In the genomic region with DNA sequence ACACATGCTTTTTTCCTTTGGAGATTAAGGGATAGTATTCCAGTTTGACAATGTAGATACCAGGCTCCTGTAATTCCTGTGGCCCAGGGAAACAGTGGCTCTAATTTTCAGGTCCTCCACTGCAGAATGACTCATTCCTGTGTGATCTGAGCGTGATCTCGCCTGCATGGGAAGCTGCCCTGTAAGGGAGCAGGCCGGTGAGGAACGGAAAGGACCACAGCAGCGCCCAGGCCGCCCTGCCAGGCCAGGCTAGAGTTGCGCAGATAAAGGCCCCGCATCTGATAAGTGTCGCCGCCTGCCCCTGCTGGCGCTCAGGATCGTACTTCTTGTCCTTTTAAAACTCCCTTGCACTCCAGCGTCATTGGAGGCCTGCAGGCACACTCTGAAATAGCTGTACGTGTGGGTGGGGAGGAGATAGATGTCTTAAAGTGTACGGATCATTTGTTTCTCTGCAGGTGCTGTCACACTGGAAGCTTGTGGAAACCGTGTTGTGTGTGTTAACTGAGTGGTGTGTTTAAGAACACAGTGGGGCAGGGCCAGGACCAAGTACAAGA, we compare ENCODE assay signal across 9 cellular contexts.
DNase-seq lines count a peak whose midpoint lies in the region; ATAC-seq and TF ChIP-seq lines count a peak whose summit lies in the region.
"Had no signal": no experiment of that assay in that cellular context is flagged by ENCODE, and none has a peak within 500 bp of the region (broad histone marks: within the 10 kb centered on the region; RNA-seq: fewer than 3 reads in every experiment).

No MANE protein-coding gene starts in this region.

- H2AK5ac ChIP-seq in neuronal stem cell (ENCODE audit: low read depth, low read length), result no peak overlapping the region

- DNase-seq in AG20443 (ENCODE audit: low spot score) (peak; percentile 49), SJSA1 (ENCODE audit: low read depth in 1 of 2, low spot score in 2 of 2) (peak; percentile 82 to 89), fibroblast of lung (ENCODE audit: low read depth in 2 of 2) (peak; percentile 75 to 96), neuronal stem cell (ENCODE audit: low spot score) (no peak), left colon (no peak)
- DNase-seq: NCI-H526 treated with DMSO at 0.1 percent for 48 hours had no signal

- peaks cover 34% of the 10 kb centered on the region for H3K36me3 ChIP-seq in SJSA1
- peaks cover 37% of the 10 kb centered on the region for H3K36me3 ChIP-seq in fibroblast of lung (ENCODE audit: control insufficient read depth, insufficient read depth, low read length)
- no peaks in the 10 kb centered on the region for H3K36me3 ChIP-seq in neuronal stem cell (replicated peaks in 1 of 2; ENCODE audit: control insufficient read depth in 2 of 2, insufficient read depth in 2 of 2, low read length in 2 of 2)

- no peaks in the 10 kb centered on the region for H4K20me1 ChIP-seq in fibroblast of lung (ENCODE audit: control insufficient read depth, extremely low read depth, insufficient read depth, low read length)

- H3K4me2 ChIP-seq in fibroblast of lung (ENCODE audit: extremely low read depth, insufficient read depth, low read length) (no peak overlapping the region), neuronal stem cell (ENCODE audit: insufficient read depth, low read length, poor library complexity, severe bottlenecking) (no peak overlapping the region)

- TF ChIP-seq CTCF in fibroblast of lung (conservative IDR thresholded peaks at IDR 0.05 in 1 of 2, IDR thresholded peaks at IDR 0.05 in 1 of 2; ENCODE audit: low read depth in 1 of 2, low read length in 2 of 2), result no peak

- no peak overlapping the region for H3K14ac ChIP-seq in neuronal stem cell (ENCODE audit: low read length)

- H3K23ac ChIP-seq in neuronal stem cell (ENCODE audit: low read depth, low read length, poor library complexity), result no peak overlapping the region

- no peaks in the 10 kb centered on the region for H3K27me3 ChIP-seq in SJSA1 (replicated peaks)
- H3K27me3 ChIP-seq in fibroblast of lung (ENCODE audit: control insufficient read depth, insufficient read depth, low read length), result no peaks in the 10 kb centered on the region
- H3K27me3 ChIP-seq in neuronal stem cell (ENCODE audit: control insufficient read depth in 3 of 3, insufficient read depth in 3 of 3, low read depth in 1 of 3, low read length in 3 of 3), result no peaks in the 10 kb centered on the region

- no peak overlapping the region for H2BK12ac ChIP-seq in neuronal stem cell (ENCODE audit: low read length)

- H3K4me1 ChIP-seq in SJSA1 (replicated peaks), result peaks cover 73% of the 10 kb centered on the region
- H3K4me1 ChIP-seq in fibroblast of lung (ENCODE audit: control insufficient read depth, extremely low read depth, insufficient read depth, low read length), result peaks cover 37% of the 10 kb centered on the region
- peaks cover 5 to 15% of the 10 kb centered on the region in 2 donors for H3K4me1 ChIP-seq in neuronal stem cell (ENCODE audit: control insufficient read depth in 2 of 2, insufficient read depth in 1 of 2, low read depth in 1 of 2, low read length in 2 of 2)

- H3K9ac ChIP-seq in fibroblast of lung (ENCODE audit: insufficient read depth, low read length) (no peak overlapping the region), neuronal stem cell (ENCODE audit: low read depth, low read length, poor library complexity) (no peak overlapping the region)

- intact Hi-C loops in left colon (cut with DNase I, micrococcal nuclease), result no loop called here

- no CpG with 5 or more reads among the region's 16 CpGs for WGBS in neuronal stem cell (ENCODE audit: extremely low coverage in 2 of 2, insufficient read length in 2 of 2, insufficient replicate concordance in 1 of 2), 2 donors

- no peak overlapping the region for H4K8ac ChIP-seq in neuronal stem cell (ENCODE audit: low read depth, low read length)

- H2BK15ac ChIP-seq in neuronal stem cell (ENCODE audit: low read length), result no peak overlapping the region

- no peak for TF ChIP-seq POLR2A in GM18505 (IDR thresholded peaks at IDR 0.05; ENCODE audit: borderline replicate concordance, extremely low read depth, insufficient read depth, insufficient read length)

- ATAC-seq in GM18505 (IDR thresholded peaks at IDR 0.05; ENCODE audit: unreplicated experiment), result no peak
- ATAC-seq in left colon, result no peak
- ATAC-seq in HG03469 (IDR thresholded peaks at IDR 0.05; ENCODE audit: unreplicated experiment), result no peak
- no peak for ATAC-seq in GM19351 (IDR thresholded peaks at IDR 0.05; ENCODE audit: unreplicated experiment)

- peak overlapping the region; percentile 91 for H3K27ac ChIP-seq in SJSA1
- H3K27ac ChIP-seq in fibroblast of lung (ENCODE audit: insufficient read depth, low read length), result peak overlapping the region; percentile 96
- H3K27ac ChIP-seq in neuronal stem cell (replicated peaks; ENCODE audit: low read length), result no peak overlapping the region

- H3K79me1 ChIP-seq in neuronal stem cell (ENCODE audit: low read depth, low read length), result peaks cover 3% of the 10 kb centered on the region

- peaks cover 43% of the 10 kb centered on the region for H3K79me2 ChIP-seq in fibroblast of lung (ENCODE audit: control insufficient read depth, insufficient read depth, low read length)

- peak overlapping the region; percentile 44 for H3K18ac ChIP-seq in neuronal stem cell (ENCODE audit: low read length)

- no peak overlapping the region for H3K4ac ChIP-seq in neuronal stem cell (ENCODE audit: low read length)

- no peak overlapping the region for H2BK5ac ChIP-seq in neuronal stem cell (ENCODE audit: low read length)

- H2AFZ ChIP-seq in fibroblast of lung (ENCODE audit: low read length), result no peak overlapping the region
- no peak overlapping the region for H2AFZ ChIP-seq in neuronal stem cell (ENCODE audit: low read length)

- H3K9me3 ChIP-seq in SJSA1 (replicated peaks), result no peaks in the 10 kb centered on the region
- H3K9me3 ChIP-seq in fibroblast of lung (ENCODE audit: control insufficient read depth, insufficient read depth, low read depth, low read length), result no peaks in the 10 kb centered on the region
- H3K9me3 ChIP-seq in neuronal stem cell (replicated peaks in 1 of 2; ENCODE audit: control insufficient read depth in 2 of 2, insufficient read depth in 1 of 2, low read depth in 1 of 2, low read length in 2 of 2), result no peaks in the 10 kb centered on the region

- no peak overlapping the region for H2BK120ac ChIP-seq in neuronal stem cell (ENCODE audit: low read depth, low read length)

- no peak overlapping the region for H4K91ac ChIP-seq in neuronal stem cell (ENCODE audit: low read depth, low read length, poor library complexity)

- H3K4me3 ChIP-seq in SJSA1 (no peak overlapping the region), fibroblast of lung (replicated peaks in 1 of 4; ENCODE audit: control extremely low read depth in 1 of 4, insufficient read depth in 1 of 4, low read depth in 3 of 4, low read length in 4 of 4) (no peak overlapping the region), neuronal stem cell (ENCODE audit: low read length in 2 of 2) (no peak overlapping the region)

Comparison
In these comparisons a context has a peak if more than half of its experiments do, and no peak if none do; other contexts are left out.
1. DNase-seq: peak in AG20443 (single experiment), SJSA1 (2 of 2) and fibroblast of lung (2 of 2); none in neuronal stem cell (single experiment) and left colon (0 of 2).